10 cellular contexts compared by ENCODE assay signal in the genomic region with DNA sequence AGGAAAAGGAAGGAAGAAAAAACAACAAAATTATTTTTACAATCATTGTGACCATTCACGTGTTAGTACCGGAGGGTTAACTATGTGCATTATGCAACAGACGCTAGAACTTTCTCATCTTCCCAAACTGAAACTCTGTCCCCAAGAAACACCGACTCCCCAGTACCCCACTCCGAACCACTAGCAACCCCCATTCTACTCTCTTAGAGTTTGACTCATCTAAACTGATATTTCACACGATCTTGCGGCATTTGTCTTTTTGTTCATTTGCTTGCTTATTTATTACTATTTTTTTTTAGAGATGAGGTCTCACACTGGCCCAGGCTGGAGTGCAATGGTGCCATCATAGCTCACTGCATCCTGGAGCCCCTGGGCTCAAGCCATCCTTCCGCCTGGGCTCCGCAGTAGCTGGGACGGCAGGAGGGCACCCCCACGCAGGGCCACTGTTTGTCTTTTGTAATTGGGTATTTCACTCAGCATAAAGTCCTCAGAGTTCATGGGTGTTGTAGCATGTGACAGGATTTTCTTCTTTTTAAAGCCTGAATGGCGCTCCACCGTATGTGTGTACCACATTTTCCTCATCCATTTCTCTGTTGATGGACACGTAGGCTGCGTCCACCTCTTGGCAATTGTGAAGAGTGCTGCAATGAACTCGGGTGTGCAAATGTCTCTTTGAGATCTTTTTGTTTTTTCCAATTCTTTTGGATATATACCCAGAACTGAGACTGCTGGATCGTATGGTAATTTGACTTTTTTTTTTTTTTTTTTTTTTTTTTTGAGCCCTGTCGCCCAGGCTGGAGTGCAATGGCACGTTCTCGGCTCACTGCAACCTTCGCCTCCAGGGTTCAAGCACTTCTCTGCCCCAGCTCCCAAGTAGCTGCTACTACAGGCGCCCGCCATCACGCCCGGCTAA. TPM values are rescaled to one million over a fixed set of nuclear protein-coding genes. Genes with fewer than 3 reads are reported as not detected.
DNase-seq lines count a peak whose midpoint lies in the region; ATAC-seq lines count a peak whose summit lies in the region.
"Had no signal": no experiment of that assay in that cellular context is flagged by ENCODE, and none has a peak within 500 bp of the region (broad histone marks: within the 10 kb centered on the region; RNA-seq: fewer than 3 reads in every experiment).

No MANE protein-coding gene starts in this region.

- H3K9ac ChIP-seq in mesenchymal stem cell (ENCODE audit: low read length): no peak overlapping the region

- no peaks in the 10 kb centered on the region for H3K36me3 ChIP-seq in mesenchymal stem cell (ENCODE audit: control insufficient read depth in 1 of 2, insufficient read depth in 2 of 2, low read depth in 1 of 2, low read length in 2 of 2)

- no peak overlapping the region for H3K4me2 ChIP-seq in mesenchymal stem cell (ENCODE audit: low read length, poor library complexity, severe bottlenecking)

- no peak overlapping the region for H2BK120ac ChIP-seq in mesenchymal stem cell (ENCODE audit: low read depth, low read length)

- H3K27me3 ChIP-seq in mesenchymal stem cell (ENCODE audit: control insufficient read depth in 1 of 2, insufficient read depth in 1 of 2, low read length in 2 of 2): peaks cover 90 to 93% of the 10 kb centered on the region in 2 experiments

- H3K4me1 Mint-ChIP-seq in stimulated activated naive CD8-positive, alpha-beta T cell treated with anti-CD3 and anti-CD28 coated beads, Interleukin-15, Interleukin-2, amounts not matched to agents 100 ng/mL and 50 ng/mL, for 24 hours (ENCODE audit: low read depth): peaks cover 32% of the 10 kb centered on the region
- peaks cover 22% of the 10 kb centered on the region for H3K4me1 Mint-ChIP-seq in activated naive CD8-positive, alpha-beta T cell treated with anti-CD3 and anti-CD28 coated beads, Interleukin-2, amount 50 U/mL, for 24 hours

- peaks cover 39% of the 10 kb centered on the region for H3K4me1 ChIP-seq in mesenchymal stem cell (ENCODE audit: control insufficient read depth, insufficient read depth, low read depth, low read length)

- peaks cover 78% of the 10 kb centered on the region for H3K27me3 Mint-ChIP-seq in stimulated activated naive CD8-positive, alpha-beta T cell treated with anti-CD3 and anti-CD28 coated beads, Interleukin-15, Interleukin-2, amounts not matched to agents 100 ng/mL and 50 ng/mL, for 24 hours
- H3K27me3 Mint-ChIP-seq in activated naive CD8-positive, alpha-beta T cell treated with anti-CD3 and anti-CD28 coated beads, Interleukin-2, amount 50 U/mL, for 24 hours: peaks cover 79% of the 10 kb centered on the region

- no peak overlapping the region for H4K8ac ChIP-seq in mesenchymal stem cell (ENCODE audit: low read length)

- ATAC-seq in stimulated activated naive CD8-positive, alpha-beta T cell treated with anti-CD3 and anti-CD28 coated beads, Interleukin-15, Interleukin-2, amounts not matched to agents 100 U/mL and 50 U/mL, for 24 hours: no peak
- ATAC-seq in activated naive CD8-positive, alpha-beta T cell treated with anti-CD3 and anti-CD28 coated beads, Interleukin-2, amount 50 U/mL, for 24 hours: no peak
- ATAC-seq in HG02938 (IDR thresholded peaks at IDR 0.05; ENCODE audit: unreplicated experiment) (no peak), GM21723 (IDR thresholded peaks at IDR 0.05; ENCODE audit: unreplicated experiment) (no peak)

- DNase-seq in stimulated activated naive CD8-positive, alpha-beta T cell treated with anti-CD3 and anti-CD28 coated beads, Interleukin-15, Interleukin-2, amounts not matched to agents 100 U/mL and 50 U/mL, for 24 hours: no peak
- DNase-seq in activated naive CD8-positive, alpha-beta T cell treated with anti-CD3 and anti-CD28 coated beads, Interleukin-2, amount 50 U/mL, for 24 hours: no peak
- DNase-seq in mesenchymal stem cell (peak; percentile 13), DMS 273 treated with DMSO at 0.1 percent for 48 hours (lab: John Stamatoyannopoulos, UW) (no peak)
- DNase-seq in activated CD4-positive, CD25-positive, alpha-beta regulatory T cell treated with anti-CD3 and anti-CD28 coated beads, Interleukin-2, amount 50 U/mL, for 72 hours: no peak
- DNase-seq: Karpas-422, SW 1271 had no signal

- H3K9me3 ChIP-seq in mesenchymal stem cell (ENCODE audit: control insufficient read depth, low read length): peaks cover 9% of the 10 kb centered on the region

- H2AK5ac ChIP-seq in mesenchymal stem cell (ENCODE audit: low read length, severe bottlenecking): no peak overlapping the region

- no peaks in the 10 kb centered on the region for H3K79me1 ChIP-seq in mesenchymal stem cell (replicated peaks; ENCODE audit: low read length, poor library complexity, severe bottlenecking)

- no peak overlapping the region for H2BK12ac ChIP-seq in mesenchymal stem cell (ENCODE audit: low read length in 2 of 2)

- H4K91ac ChIP-seq in mesenchymal stem cell (ENCODE audit: low read length): no peak overlapping the region

- no peaks in the 10 kb centered on the region for H3K9me3 Mint-ChIP-seq in stimulated activated naive CD8-positive, alpha-beta T cell treated with anti-CD3 and anti-CD28 coated beads, Interleukin-15, Interleukin-2, amounts not matched to agents 100 ng/mL and 50 ng/mL, for 24 hours
- no peaks in the 10 kb centered on the region for H3K9me3 Mint-ChIP-seq in activated naive CD8-positive, alpha-beta T cell treated with anti-CD3 and anti-CD28 coated beads, Interleukin-2, amount 50 U/mL, for 24 hours

- no peak overlapping the region for H3K23ac ChIP-seq in mesenchymal stem cell (ENCODE audit: low read length in 2 of 2)

- peak overlapping the region; percentile 68 for H3K4me3 Mint-ChIP-seq in stimulated activated naive CD8-positive, alpha-beta T cell treated with anti-CD3 and anti-CD28 coated beads, Interleukin-15, Interleukin-2, amounts not matched to agents 100 ng/mL and 50 ng/mL, for 24 hours
- H3K4me3 Mint-ChIP-seq in activated naive CD8-positive, alpha-beta T cell treated with anti-CD3 and anti-CD28 coated beads, Interleukin-2, amount 50 U/mL, for 24 hours: peak overlapping the region; percentile 67

- 15% methylated on average over 19 of the region's 25 CpGs for WGBS in mesenchymal stem cell

- peak overlapping the region in 1 of 2 experiments; percentile 53 for H3K4me3 ChIP-seq in mesenchymal stem cell (ENCODE audit: insufficient read depth in 1 of 2, low read depth in 1 of 2, low read length in 2 of 2)

- no peak overlapping the region for H3K18ac ChIP-seq in mesenchymal stem cell (ENCODE audit: low read depth in 1 of 2, low read length in 2 of 2)

- no peaks in the 10 kb centered on the region for H3K36me3 Mint-ChIP-seq in stimulated activated naive CD8-positive, alpha-beta T cell treated with anti-CD3 and anti-CD28 coated beads, Interleukin-15, Interleukin-2, amounts not matched to agents 100 ng/mL and 50 ng/mL, for 24 hours (ENCODE audit: low read depth)
- no peaks in the 10 kb centered on the region for H3K36me3 Mint-ChIP-seq in activated naive CD8-positive, alpha-beta T cell treated with anti-CD3 and anti-CD28 coated beads, Interleukin-2, amount 50 U/mL, for 24 hours (ENCODE audit: low read depth)

- H2BK15ac ChIP-seq in mesenchymal stem cell (ENCODE audit: low read depth, poor library complexity, severe bottlenecking): no peak overlapping the region

- H3K14ac ChIP-seq in mesenchymal stem cell (ENCODE audit: low read length in 2 of 2): no peak overlapping the region

- H2AFZ ChIP-seq in mesenchymal stem cell (ENCODE audit: low read depth, low read length): no peak overlapping the region

- H3K27ac ChIP-seq in mesenchymal stem cell (ENCODE audit: low read length, poor library complexity, severe bottlenecking): no peak overlapping the region

- H3K27ac Mint-ChIP-seq in stimulated activated naive CD8-positive, alpha-beta T cell treated with anti-CD3 and anti-CD28 coated beads, Interleukin-15, Interleukin-2, amounts not matched to agents 100 ng/mL and 50 ng/mL, for 24 hours: no peak overlapping the region
- H3K27ac Mint-ChIP-seq in activated naive CD8-positive, alpha-beta T cell treated with anti-CD3 and anti-CD28 coated beads, Interleukin-2, amount 50 U/mL, for 24 hours: peak overlapping the region; percentile 5

- no peak overlapping the region for H2BK5ac ChIP-seq in mesenchymal stem cell (ENCODE audit: low read depth, low read length, poor library complexity, severe bottlenecking)

- H3K4ac ChIP-seq in mesenchymal stem cell (ENCODE audit: low read depth in 1 of 2, low read length in 2 of 2): no peak overlapping the region

RNA-seq across cellular contexts. Expression of gene MNX1, which starts 9.5 kb away (rescaled TPM):
- polyA plus RNA-seq in mesenchymal stem cell (2013, experiment 1 of 2): not detected
- polyA plus RNA-seq in mesenchymal stem cell (2013, experiment 2 of 2): not detected

RNA-seq across cellular contexts. Expression of gene NOM1, which starts 51.5 kb away (rescaled TPM):
- polyA plus RNA-seq in mesenchymal stem cell (2013, experiment 1 of 2): 8.6 TPM
- polyA plus RNA-seq in mesenchymal stem cell (2013, experiment 2 of 2): 7.6 TPM
